ENCODE assay signal across 8 cellular contexts in genomic region chr9:69121155-69122085, GRCh38. TPM values are rescaled to one million over a fixed set of nuclear protein-coding genes. Genes with fewer than 3 reads are reported as not detected.
DNase-seq lines count a peak whose midpoint lies in the region; ATAC-seq and TF ChIP-seq lines count a peak whose summit lies in the region.

No MANE protein-coding gene starts in this region.

- H3K9me3 ChIP-seq in colonic mucosa = no peaks in the 10 kb centered on the region
- no peaks in the 10 kb centered on the region for H3K9me3 ChIP-seq in liver (ENCODE audit: control insufficient read depth in 4 of 4, low read length in 3 of 4)

- DNase-seq in GM12864 (ENCODE audit: low read depth) = no peak
- peak; percentile 22 to 23 for DNase-seq in Kasumi-1 (lab: John Stamatoyannopoulos, UW)
- peak; percentile 75 for DNase-seq in UCSD-AML1 (lab: John Stamatoyannopoulos, UW; ENCODE audit: unreplicated experiment)
- peak; percentile 87 for DNase-seq in colonic mucosa
- DNase-seq in stimulated activated CD4-positive, alpha-beta T cell treated with anti-CD3 and anti-CD28 coated beads, Interleukin-4, amount 100 ng/mL, for 48 hours (ENCODE audit: low read depth in 2 of 2) = peak; percentile 7 to 16
- DNase-seq in SKM-1 treated with dmso at 0.1 percent for 144 hours (lab: John Stamatoyannopoulos, UW; ENCODE audit: unreplicated experiment) = no peak

- intact Hi-C loops in colonic mucosa (cut with DNase I) = no loop called here

- H3K4me1 ChIP-seq in colonic mucosa = no peaks in the 10 kb centered on the region
- H3K4me1 ChIP-seq in liver (ENCODE audit: control insufficient read depth in 4 of 4, insufficient read depth in 4 of 4, low read length in 3 of 4) = peaks cover 0 to 17% (median 7%) of the 10 kb centered on the region in 4 donors

- H3K27ac ChIP-seq in colonic mucosa (peak overlapping the region; percentile 81), liver (ENCODE audit: low read depth in 1 of 2, low read length in 2 of 2) (peak overlapping the region; percentile 85 to 89)

- peak in 1 of 2 donors; percentile 45 for TF ChIP-seq RAD21 in liver (IDR thresholded peaks at IDR 0.05)

- no peak for TF ChIP-seq CTCF in GM12864 (IDR thresholded peaks at IDR 0.05; ENCODE audit: low read depth, low read length, missing control alignments)
- no peak for TF ChIP-seq CTCF in colonic mucosa (IDR thresholded peaks at IDR 0.05)
- TF ChIP-seq CTCF in liver (IDR thresholded peaks at IDR 0.05; ENCODE audit: low read depth, low read length, missing input control) = no peak

- H3K27me3 ChIP-seq in colonic mucosa (no peaks in the 10 kb centered on the region), liver (ENCODE audit: control insufficient read depth in 4 of 4, insufficient read depth in 4 of 4, low read length in 3 of 4) (no peaks in the 10 kb centered on the region)

- WGBS in liver = under 1% methylated on average over 87 of the region's 87 CpGs

- H3K36me3 ChIP-seq in colonic mucosa (no peaks in the 10 kb centered on the region), liver (ENCODE audit: control insufficient read depth in 4 of 4, insufficient read depth in 3 of 4, low read depth in 1 of 4, low read length in 3 of 4) (no peaks in the 10 kb centered on the region)

- ATAC-seq in GM21825 (IDR thresholded peaks at IDR 0.05; ENCODE audit: unreplicated experiment) = peak; percentile 66

- H3K9ac ChIP-seq in colonic mucosa (ENCODE audit: low read depth in 2 of 2, low read length in 2 of 2) = peak overlapping the region; percentile 89 to 97
- peak overlapping the region; percentile 54 to 75 for H3K9ac ChIP-seq in liver (ENCODE audit: low read depth in 1 of 2, low read length in 2 of 2)

- peak overlapping the region; percentile 72 for H3K4me3 ChIP-seq in GM12864 (ENCODE audit: low read depth, low read length)
- peak overlapping the region; percentile 48 for H3K4me3 ChIP-seq in colonic mucosa
- H3K4me3 ChIP-seq in liver (ENCODE audit: low read depth in 1 of 3, low read length in 3 of 3) = peak overlapping the region; percentile 84 to 86 (median 84)

TF ChIP-seq in liver, 16 proteins besides CTCF, POLR2A, EP300 and RAD21:
- TF ChIP-seq YY1 (IDR thresholded peaks at IDR 0.05) = peak; percentile 30
- TF ChIP-seq MAX (IDR thresholded peaks at IDR 0.05) = no peak

RNA-seq across cellular contexts. Expression of gene TJP2, which starts 52.7 kb away (rescaled TPM):
- total RNA-seq in colonic mucosa (100 to 1,000 TPM; 133 to 174 TPM), liver (10 to 100 TPM; 40.9 to 74.0 TPM)
- 10 to 100 TPM; 23.2 to 24.3 TPM for polyA plus RNA-seq in liver

Comparison
In these comparisons a context has a peak if more than half of its experiments do, and no peak if none do; other contexts are left out.
1. DNase-seq: peak in Kasumi-1 (2 of 2), UCSD-AML1 (single experiment), colonic mucosa (single experiment) and stimulated activated CD4-positive, alpha-beta T cell treated with anti-CD3 and anti-CD28 coated beads, Interleukin-4, amount 100 ng/mL, for 48 hours (2 of 2); none in GM12864 (single experiment) and SKM-1 treated with dmso at 0.1 percent for 144 hours (single experiment).
2. Peak in every context shown above with its lines, with median percentiles within 50 percentile points of each other: H3K4me3 ChIP-seq.